Comparison of ENCODE assay signal across 2 cellular contexts in the genomic region with DNA sequence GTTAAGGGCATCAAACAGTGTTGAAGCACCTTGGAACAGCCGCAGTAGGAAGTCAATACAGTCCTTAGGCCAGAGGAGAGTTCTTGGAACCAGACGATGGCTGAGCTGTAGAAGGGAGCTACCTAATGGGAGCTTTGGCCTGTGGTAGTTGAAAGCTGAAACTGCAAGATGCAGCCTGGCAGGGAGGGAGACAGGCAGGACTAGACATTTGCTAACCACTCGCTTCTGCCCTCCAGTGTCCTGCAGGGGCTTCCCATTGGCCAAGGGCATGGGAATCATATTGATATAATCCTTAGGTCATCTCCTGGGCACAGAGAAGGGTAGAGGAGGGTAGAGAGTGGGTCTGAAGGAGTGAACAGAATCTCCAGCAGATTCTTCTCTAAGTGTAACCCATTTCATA.
TF ChIP-seq lines count a peak whose summit lies in the region.

No MANE protein-coding gene starts in this region.

TF ChIP-seq in HCT116, 20 proteins besides CTCF, POLR2A, EP300 and RAD21 (continued from another document):
- no peak for TF ChIP-seq JUND (IDR thresholded peaks at IDR 0.05)
- TF ChIP-seq CEBPB (IDR thresholded peaks at IDR 0.05; ENCODE audit: low read depth): no peak
- no peak for TF ChIP-seq SP1 (IDR thresholded peaks at IDR 0.05; ENCODE audit: low read depth)
- no peak for TF ChIP-seq POLR2AphosphoS5 (IDR thresholded peaks at IDR 0.05; ENCODE audit: low read depth, low read length)
- TF ChIP-seq FOSL1 (IDR thresholded peaks at IDR 0.05; ENCODE audit: low read depth): no peak
- no peak for TF ChIP-seq CBX3 (IDR thresholded peaks at IDR 0.05; ENCODE audit: low read depth)

TF ChIP-seq in Ishikawa, 13 proteins besides CTCF, POLR2A, EP300 and RAD21 (continued from another document):
- TF ChIP-seq, protein P1, sequence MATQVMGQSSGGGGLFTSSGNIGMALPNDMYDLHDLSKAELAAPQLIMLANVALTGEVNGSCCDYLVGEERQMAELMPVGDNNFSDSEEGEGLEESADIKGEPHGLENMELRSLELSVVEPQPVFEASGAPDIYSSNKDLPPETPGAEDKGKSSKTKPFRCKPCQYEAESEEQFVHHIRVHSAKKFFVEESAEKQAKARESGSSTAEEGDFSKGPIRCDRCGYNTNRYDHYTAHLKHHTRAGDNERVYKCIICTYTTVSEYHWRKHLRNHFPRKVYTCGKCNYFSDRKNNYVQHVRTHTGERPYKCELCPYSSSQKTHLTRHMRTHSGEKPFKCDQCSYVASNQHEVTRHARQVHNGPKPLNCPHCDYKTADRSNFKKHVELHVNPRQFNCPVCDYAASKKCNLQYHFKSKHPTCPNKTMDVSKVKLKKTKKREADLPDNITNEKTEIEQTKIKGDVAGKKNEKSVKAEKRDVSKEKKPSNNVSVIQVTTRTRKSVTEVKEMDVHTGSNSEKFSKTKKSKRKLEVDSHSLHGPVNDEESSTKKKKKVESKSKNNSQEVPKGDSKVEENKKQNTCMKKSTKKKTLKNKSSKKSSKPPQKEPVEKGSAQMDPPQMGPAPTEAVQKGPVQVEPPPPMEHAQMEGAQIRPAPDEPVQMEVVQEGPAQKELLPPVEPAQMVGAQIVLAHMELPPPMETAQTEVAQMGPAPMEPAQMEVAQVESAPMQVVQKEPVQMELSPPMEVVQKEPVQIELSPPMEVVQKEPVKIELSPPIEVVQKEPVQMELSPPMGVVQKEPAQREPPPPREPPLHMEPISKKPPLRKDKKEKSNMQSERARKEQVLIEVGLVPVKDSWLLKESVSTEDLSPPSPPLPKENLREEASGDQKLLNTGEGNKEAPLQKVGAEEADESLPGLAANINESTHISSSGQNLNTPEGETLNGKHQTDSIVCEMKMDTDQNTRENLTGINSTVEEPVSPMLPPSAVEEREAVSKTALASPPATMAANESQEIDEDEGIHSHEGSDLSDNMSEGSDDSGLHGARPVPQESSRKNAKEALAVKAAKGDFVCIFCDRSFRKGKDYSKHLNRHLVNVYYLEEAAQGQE (IDR thresholded peaks at IDR 0.05; ENCODE audit: low read depth): no peak
- no peak for TF ChIP-seq FOXM1 (IDR thresholded peaks at IDR 0.05; ENCODE audit: borderline replicate concordance, low read depth)
- no peak for TF ChIP-seq CREB1 (IDR thresholded peaks at IDR 0.05; ENCODE audit: low read depth)
- TF ChIP-seq NFIC (IDR thresholded peaks at IDR 0.05): no peak
- TF ChIP-seq, protein P2, sequence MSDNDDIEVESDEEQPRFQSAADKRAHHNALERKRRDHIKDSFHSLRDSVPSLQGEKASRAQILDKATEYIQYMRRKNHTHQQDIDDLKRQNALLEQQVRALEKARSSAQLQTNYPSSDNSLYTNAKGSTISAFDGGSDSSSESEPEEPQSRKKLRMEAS (IDR thresholded peaks at IDR 0.05): no peak
